Comparison of ENCODE assay signal across 15 cellular contexts in the genomic region with DNA sequence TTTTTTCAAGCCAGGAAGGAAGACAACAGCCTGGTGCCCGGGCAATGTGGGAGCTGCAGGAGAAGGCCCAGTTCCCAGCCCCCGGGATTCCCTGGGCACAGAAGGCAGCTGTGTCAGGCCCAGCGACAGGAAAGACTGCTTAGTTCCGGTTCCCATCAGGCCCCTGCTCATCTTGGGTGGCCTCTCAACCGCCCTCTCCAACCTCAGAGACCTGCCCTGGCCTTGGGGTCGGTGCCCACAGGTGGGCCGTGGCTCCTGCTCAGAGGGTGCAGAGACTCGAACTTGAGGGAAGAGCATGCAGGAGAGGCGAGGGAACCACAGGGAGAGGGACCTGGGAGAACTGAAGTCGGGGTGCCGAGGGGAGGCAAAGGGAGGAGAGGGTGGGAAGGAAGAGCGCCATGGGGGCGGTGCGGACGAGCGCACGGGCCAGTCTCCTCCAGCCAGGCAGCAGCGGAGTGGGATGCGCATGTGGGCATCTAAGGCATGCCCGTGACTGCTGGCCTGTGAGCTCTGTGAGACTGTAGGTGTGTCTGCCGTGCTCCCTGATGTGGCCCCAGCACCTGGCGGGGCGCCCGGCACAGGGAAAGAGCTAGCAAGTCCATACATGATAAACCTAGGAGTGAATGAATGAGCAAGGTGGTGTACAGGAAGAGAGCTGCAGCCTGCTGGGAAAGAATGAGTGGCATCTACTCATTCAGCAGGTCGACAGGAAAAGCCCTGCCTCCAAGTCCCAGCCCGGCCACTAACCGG. TPM values are rescaled to one million over a fixed set of nuclear protein-coding genes. Genes with fewer than 3 reads are reported as not detected.
A peak's percentile ranks its signal among the peaks of the same experiment; 100 is the strongest.
DNase-seq lines count a peak whose midpoint lies in the region; ATAC-seq and TF ChIP-seq lines count a peak whose summit lies in the region.
"Had no signal": no experiment of that assay in that cellular context is flagged by ENCODE, and none has a peak within 500 bp of the region (broad histone marks: within the 10 kb centered on the region; RNA-seq: fewer than 3 reads in every experiment).

No MANE protein-coding gene starts in this region.

- no peak overlapping the region for H2BK120ac ChIP-seq in neuronal stem cell (ENCODE audit: low read depth, low read length)

- no peak for TF ChIP-seq RAD21 in Ishikawa (IDR thresholded peaks at IDR 0.05; ENCODE audit: low read depth)

- peaks cover 60% of the 10 kb centered on the region for H3K79me2 ChIP-seq in ACC112 (ENCODE audit: control insufficient read depth, insufficient read depth, low read length, unreplicated experiment)

- H3K36me3 ChIP-seq in ACC112 (ENCODE audit: insufficient read depth, low read length) (peaks cover 47% of the 10 kb centered on the region), neuronal stem cell (replicated peaks in 1 of 2; ENCODE audit: control insufficient read depth in 2 of 2, insufficient read depth in 2 of 2, low read length in 2 of 2) (peaks cover 26 to 86% of the 10 kb centered on the region in 2 donors)

- no peak overlapping the region for H3K4me2 ChIP-seq in neuronal stem cell (ENCODE audit: insufficient read depth, low read length, poor library complexity, severe bottlenecking)

- no peaks in the 10 kb centered on the region for H3K9me3 ChIP-seq in neuronal stem cell (replicated peaks in 1 of 2; ENCODE audit: control insufficient read depth in 2 of 2, insufficient read depth in 1 of 2, low read depth in 1 of 2, low read length in 2 of 2)

- no peaks in the 10 kb centered on the region for H3K9me3 Mint-ChIP-seq in stimulated activated naive CD8-positive, alpha-beta T cell treated with anti-CD3 and anti-CD28 coated beads, Interleukin-15, amount 100 ng/mL, for 72 hours
- H3K9me3 Mint-ChIP-seq: activated CD4-positive, alpha-beta T cell treated with anti-CD3 and anti-CD28 coated beads, Interleukin-2, amount 10 ng/mL, durations not matched to agents 24 days and 14 days; activated T-helper 2 cell treated with anti-CD3 and anti-CD28 coated beads, Interferon-gamma antibody, Interleukin-2, Interleukin-4, amounts not matched to agents 10 μg/mL and 5 μg/mL and 100 μg/mL, durations not matched to agents 14 hours and 24 hours and 36 hours; memory B cell had no signal

- peak overlapping the region; percentile 77 for H3K23ac ChIP-seq in neuronal stem cell (ENCODE audit: low read depth, low read length, poor library complexity)

- no peak for TF ChIP-seq EP300 in Ishikawa (IDR thresholded peaks at IDR 0.05; ENCODE audit: borderline replicate concordance)

- DNase-seq in dermis microvascular lymphatic vessel endothelial cell (ENCODE audit: low read depth in 2 of 2) (peak; percentile 77 to 78), neuronal stem cell (ENCODE audit: low spot score) (no peak)
- no peak for DNase-seq in activated effector memory CD4-positive, alpha-beta T cell treated with Interleukin-2 at 50 U/mL for 16 hours
- DNase-seq in stimulated activated naive CD8-positive, alpha-beta T cell treated with anti-CD3 and anti-CD28 coated beads, Interleukin-15, amount 100 ng/mL, for 72 hours: no peak
- DNase-seq: activated CD4-positive, alpha-beta T cell treated with anti-CD3 and anti-CD28 coated beads, Interleukin-2, amount 10 ng/mL, durations not matched to agents 24 days and 14 days; EL; NCI-H226 had no signal

- no peak overlapping the region for H2BK12ac ChIP-seq in neuronal stem cell (ENCODE audit: low read length)

- H4K8ac ChIP-seq in neuronal stem cell (ENCODE audit: low read depth, low read length): no peak overlapping the region

- H3K27ac Mint-ChIP-seq in stimulated activated naive CD8-positive, alpha-beta T cell treated with anti-CD3 and anti-CD28 coated beads, Interleukin-15, amount 100 ng/mL, for 72 hours: no peak overlapping the region
- H3K27ac Mint-ChIP-seq: activated CD4-positive, alpha-beta T cell treated with anti-CD3 and anti-CD28 coated beads, Interleukin-2, amount 10 ng/mL, durations not matched to agents 24 days and 14 days; activated T-helper 2 cell treated with anti-CD3 and anti-CD28 coated beads, Interferon-gamma antibody, Interleukin-2, Interleukin-4, amounts not matched to agents 10 μg/mL and 5 μg/mL and 100 μg/mL, durations not matched to agents 14 hours and 24 hours and 36 hours; memory B cell had no signal

- no peak overlapping the region for H3K9ac ChIP-seq in neuronal stem cell (ENCODE audit: low read depth, low read length, poor library complexity)
- H3K9ac ChIP-seq: parathyroid adenoma had no signal

- ATAC-seq in HG02840 (IDR thresholded peaks at IDR 0.05; ENCODE audit: low FRiP score, unreplicated experiment) (no peak), HG03520 (IDR thresholded peaks at IDR 0.05; ENCODE audit: unreplicated experiment) (no peak)
- ATAC-seq in stimulated activated naive CD8-positive, alpha-beta T cell treated with anti-CD3 and anti-CD28 coated beads, Interleukin-15, amount 100 ng/mL, for 72 hours: no peak
- ATAC-seq: Panc1 had no signal

- H3K14ac ChIP-seq in neuronal stem cell (ENCODE audit: low read length): no peak overlapping the region

- peak overlapping the region; percentile 8 for H3K18ac ChIP-seq in neuronal stem cell (ENCODE audit: low read length)

- H3K27me3 Mint-ChIP-seq in stimulated activated naive CD8-positive, alpha-beta T cell treated with anti-CD3 and anti-CD28 coated beads, Interleukin-15, amount 100 ng/mL, for 72 hours: no peaks in the 10 kb centered on the region
- H3K27me3 Mint-ChIP-seq: activated CD4-positive, alpha-beta T cell treated with anti-CD3 and anti-CD28 coated beads, Interleukin-2, amount 10 ng/mL, durations not matched to agents 24 days and 14 days; memory B cell had no signal

- H3K27me3 ChIP-seq in ACC112 (ENCODE audit: insufficient read depth, low read length) (no peaks in the 10 kb centered on the region), neuronal stem cell (ENCODE audit: control insufficient read depth in 3 of 3, insufficient read depth in 3 of 3, low read depth in 1 of 3, low read length in 3 of 3) (no peaks in the 10 kb centered on the region)

- peak overlapping the region; percentile 91 for H2BK5ac ChIP-seq in neuronal stem cell (ENCODE audit: low read length)

- H3K4ac ChIP-seq in neuronal stem cell (ENCODE audit: low read length): no peak overlapping the region

- H3K4me3 Mint-ChIP-seq in stimulated activated naive CD8-positive, alpha-beta T cell treated with anti-CD3 and anti-CD28 coated beads, Interleukin-15, amount 100 ng/mL, for 72 hours: no peak overlapping the region
- H3K4me3 Mint-ChIP-seq: activated CD4-positive, alpha-beta T cell treated with anti-CD3 and anti-CD28 coated beads, Interleukin-2, amount 10 ng/mL, durations not matched to agents 24 days and 14 days; memory B cell had no signal

- H2BK15ac ChIP-seq in neuronal stem cell (ENCODE audit: low read length): no peak overlapping the region

- peaks cover 9% of the 10 kb centered on the region for H3K4me1 ChIP-seq in ACC112 (ENCODE audit: control insufficient read depth, insufficient read depth, low read length, unreplicated experiment)
- peaks cover 0 to 2% of the 10 kb centered on the region in 2 donors for H3K4me1 ChIP-seq in neuronal stem cell (ENCODE audit: control insufficient read depth in 2 of 2, insufficient read depth in 1 of 2, low read depth in 1 of 2, low read length in 2 of 2)

- H3K4me1 Mint-ChIP-seq in stimulated activated naive CD8-positive, alpha-beta T cell treated with anti-CD3 and anti-CD28 coated beads, Interleukin-15, amount 100 ng/mL, for 72 hours: peaks cover 8% of the 10 kb centered on the region

- no peaks in the 10 kb centered on the region for H3K79me1 ChIP-seq in neuronal stem cell (ENCODE audit: low read depth, low read length)

- H3K27ac ChIP-seq in ACC112 (ENCODE audit: low read depth, low read length): peak overlapping the region; percentile 75; the same call in 1 of the 2 replicates
- H3K27ac ChIP-seq in neuronal stem cell (replicated peaks; ENCODE audit: low read length): peak overlapping the region; percentile 29
- H3K27ac ChIP-seq: parathyroid adenoma had no signal

- H3K4me3 ChIP-seq in ACC112 (ENCODE audit: low read depth, low read length) (no peak overlapping the region), neuronal stem cell (ENCODE audit: low read length in 2 of 2) (no peak overlapping the region)

- no CpG with 5 or more reads among the region's 27 CpGs for WGBS in neuronal stem cell (ENCODE audit: extremely low coverage in 2 of 2, insufficient read length in 2 of 2, insufficient replicate concordance in 1 of 2), 2 donors

- H2AFZ ChIP-seq in ACC112 (ENCODE audit: low read length, unreplicated experiment): no peak overlapping the region
- no peak overlapping the region for H2AFZ ChIP-seq in neuronal stem cell (ENCODE audit: low read length)
- H2AFZ ChIP-seq: parathyroid adenoma had no signal

- H4K91ac ChIP-seq in neuronal stem cell (ENCODE audit: low read depth, low read length, poor library complexity): no peak overlapping the region

- no peak overlapping the region for H2AK5ac ChIP-seq in neuronal stem cell (ENCODE audit: low read depth, low read length)

TF ChIP-seq in Ishikawa, 13 proteins besides CTCF, POLR2A, EP300 and RAD21:
- TF ChIP-seq FOXM1 (IDR thresholded peaks at IDR 0.05; ENCODE audit: borderline replicate concordance, low read depth): no peak
- peak; percentile 49; the same call in 1 of the 2 replicates for TF ChIP-seq NFIC (IDR thresholded peaks at IDR 0.05)

RNA-seq across cellular contexts. Expression of gene SSH1, which starts 42.7 kb away (rescaled TPM):
- 14.2 and 23.1 TPM in 2 replicates for total RNA-seq in dermis microvascular lymphatic vessel endothelial cell
- 9.8 TPM for polyA plus RNA-seq in neuronal stem cell (2013, experiment 1 of 2)
- 9.7 TPM for polyA plus RNA-seq in neuronal stem cell (2013, experiment 2 of 2)

Comparison
In these comparisons a context has a peak if more than half of its experiments do, and no peak if none do; other contexts are left out.
1. DNase-seq: peak in dermis microvascular lymphatic vessel endothelial cell (2 of 2); none in neuronal stem cell (single experiment), activated effector memory CD4-positive, alpha-beta T cell treated with Interleukin-2 at 50 U/mL for 16 hours (single experiment) and stimulated activated naive CD8-positive, alpha-beta T cell treated with anti-CD3 and anti-CD28 coated beads, Interleukin-15, amount 100 ng/mL, for 72 hours (0 of 2).